In genomic region chr6:1636971-1637871, GRCh38 we compare ENCODE assay signal across 10 cellular contexts. TPM values are rescaled to one million over a fixed set of nuclear protein-coding genes. Genes with fewer than 3 reads are reported as not detected.
A peak's percentile ranks its signal among the peaks of the same experiment; 100 is the strongest.
DNase-seq lines count a peak whose midpoint lies in the region; ATAC-seq, FAIRE-seq and TF ChIP-seq lines count a peak whose summit lies in the region.
"Had no signal": no experiment of that assay in that cellular context is flagged by ENCODE, and none has a peak within 500 bp of the region (broad histone marks: within the 10 kb centered on the region; RNA-seq: fewer than 3 reads in every experiment).

No MANE protein-coding gene starts in this region.

- H3K9me3 Mint-ChIP-seq in type B pancreatic cell = peaks cover 5% of the 10 kb centered on the region

- H3K27me3 ChIP-seq in bronchial epithelial cell (ENCODE audit: control insufficient read depth, insufficient read depth, low read length) = no peaks in the 10 kb centered on the region
- H3K27me3 ChIP-seq in sigmoid colon = peaks cover 0 to 8% (median 0%) of the 10 kb centered on the region in 3 donors

- no peak overlapping the region for H3K27ac ChIP-seq in sigmoid colon

- 76 to 85% methylated on average over 20 of the region's 20 CpGs for WGBS in sigmoid colon, 2 donors

- peaks cover 7% of the 10 kb centered on the region for H3K36me3 Mint-ChIP-seq in type B pancreatic cell

- H3K4me3 Mint-ChIP-seq in type B pancreatic cell = no peak overlapping the region

- no peak for TF ChIP-seq EP300 in sigmoid colon (IDR thresholded peaks at IDR 0.05)

- H3K36me3 ChIP-seq in bronchial epithelial cell (ENCODE audit: control insufficient read depth, insufficient read depth, low read length) (no peaks in the 10 kb centered on the region), sigmoid colon (no peaks in the 10 kb centered on the region)

- peaks cover 4% of the 10 kb centered on the region for H3K4me1 Mint-ChIP-seq in type B pancreatic cell (ENCODE audit: unreplicated experiment)

- DNase-seq in NCI-H2171 treated with DMSO at 0.1 percent for 48 hours (lab: John Stamatoyannopoulos, UW) = peak; percentile 93
- peak; percentile 80 for DNase-seq in bronchial epithelial cell (ENCODE audit: low read depth)
- DNase-seq in sigmoid colon = peak; percentile 52
- DNase-seq in type B pancreatic cell (ENCODE audit: extremely low spot score, unreplicated experiment) = no peak
- no peak for DNase-seq in T-helper 2 cell
- no peak for DNase-seq in mucosa of gallbladder (ENCODE audit: low spot score)
- DNase-seq: activated CD4-positive, alpha-beta T cell treated with anti-CD3 and anti-CD28 coated beads, Interleukin-2, amount 50 U/mL, for 4 hours; occipital lobe had no signal

- peak; percentile 89 for FAIRE-seq in bronchial epithelial cell (lab: Jason Lieb, UNC)
- FAIRE-seq: G401.6 had no signal

- no peaks in the 10 kb centered on the region for H3K9me3 ChIP-seq in sigmoid colon

- intact Hi-C loops in sigmoid colon (cut with DNase I) = no loop called here

- ATAC-seq in GM19463 (IDR thresholded peaks at IDR 0.05; ENCODE audit: unreplicated experiment) = peak; percentile 48

- TF ChIP-seq CTCF in bronchial epithelial cell (IDR thresholded peaks at IDR 0.05; ENCODE audit: insufficient read depth, low read length, severe bottlenecking) (no peak), sigmoid colon (IDR thresholded peaks at IDR 0.05) (no peak), type B pancreatic cell (conservative IDR thresholded peaks at IDR 0.05) (no peak)

- H3K27me3 Mint-ChIP-seq in type B pancreatic cell = peaks cover 2% of the 10 kb centered on the region

- no peak for TF ChIP-seq POLR2A in sigmoid colon (IDR thresholded peaks at IDR 0.05)

- no peak overlapping the region for H3K4me3 ChIP-seq in bronchial epithelial cell (ENCODE audit: low read depth, low read length)
- no peak overlapping the region for H3K4me3 ChIP-seq in sigmoid colon

- no peak overlapping the region for H3K27ac Mint-ChIP-seq in type B pancreatic cell

- no peaks in the 10 kb centered on the region for H3K4me1 ChIP-seq in sigmoid colon

RNA-seq across cellular contexts. Expression of gene FOXC1, which starts 27.5 kb away (rescaled TPM):
- total RNA-seq in bronchial epithelial cell (3.5 and 3.7 TPM in 2 replicates), sigmoid colon (1 to 10 TPM; 1.5 to 3.0 (median 1.8) TPM), type B pancreatic cell (ENCODE audit: low replicate concordance) (20.8 and 53.5 TPM in 2 replicates), mucosa of gallbladder (9.5 TPM)
- polyA plus RNA-seq in sigmoid colon = under 1 TPM in 2 of 3 donors, not detected in 1; 0.60 to 0.70 TPM

Comparison
In these comparisons a context has a peak if more than half of its experiments do, and no peak if none do; other contexts are left out.
1. DNase-seq: peak in NCI-H2171 treated with DMSO at 0.1 percent for 48 hours (single experiment), bronchial epithelial cell (single experiment) and sigmoid colon (single experiment); none in type B pancreatic cell (single experiment), T-helper 2 cell (0 of 5) and mucosa of gallbladder (single experiment).